8 cellular contexts compared by ENCODE assay signal in genomic region chr15:72796210-72796514, GRCh38. TPM values are rescaled to one million over a fixed set of nuclear protein-coding genes. Genes with fewer than 3 reads are reported as not detected.
A peak's percentile ranks its signal among the peaks of the same experiment; 100 is the strongest.
DNase-seq lines count a peak whose midpoint lies in the region; ATAC-seq and TF ChIP-seq lines count a peak whose summit lies in the region.

No MANE protein-coding gene starts in this region.

- DNase-seq in CD4-positive, CD25-positive, alpha-beta regulatory T cell = no peak
- no peak for DNase-seq in breast epithelium (ENCODE audit: low spot score in 2 of 2)
- DNase-seq in naive thymus-derived CD4-positive, alpha-beta T cell = no peak
- no peak for DNase-seq in germinal center (ENCODE audit: low spot score)

- TF ChIP-seq POLR2A in breast epithelium (IDR thresholded peaks at IDR 0.05) = no peak

- peak overlapping the region; percentile 66 to 85 (median 75) for H3K4me3 Mint-ChIP-seq in CD4-positive, CD25-positive, alpha-beta regulatory T cell
- peak overlapping the region; percentile 75 to 97 (median 90) for H3K4me3 Mint-ChIP-seq in IgD-negative memory B cell
- H3K4me3 Mint-ChIP-seq in naive thymus-derived CD4-positive, alpha-beta T cell = peak overlapping the region; percentile 75 to 90 (median 81)

- ATAC-seq in CD4-positive, CD25-positive, alpha-beta regulatory T cell (ENCODE audit: low read depth in 2 of 2) = no peak
- peak; percentile 13 for ATAC-seq in naive thymus-derived CD4-positive, alpha-beta T cell
- ATAC-seq in HG03571 (IDR thresholded peaks at IDR 0.05; ENCODE audit: unreplicated experiment) = no peak
- ATAC-seq in GM21717 (IDR thresholded peaks at IDR 0.05; ENCODE audit: unreplicated experiment) = no peak
- ATAC-seq in HG03565 (IDR thresholded peaks at IDR 0.05; ENCODE audit: unreplicated experiment) = no peak

- peaks cover 13% of the 10 kb centered on the region for H3K4me1 ChIP-seq in CD4-positive, CD25-positive, alpha-beta regulatory T cell (ENCODE audit: control insufficient read depth, insufficient read depth, low read length, poor library complexity, severe bottlenecking)
- no peaks in the 10 kb centered on the region for H3K4me1 ChIP-seq in breast epithelium
- H3K4me1 ChIP-seq in naive thymus-derived CD4-positive, alpha-beta T cell (ENCODE audit: control insufficient read depth in 2 of 2, insufficient read depth in 2 of 2, low read length in 2 of 2) = peaks cover 0 to 8% of the 10 kb centered on the region in 2 donors

- H3K9me3 Mint-ChIP-seq in CD4-positive, CD25-positive, alpha-beta regulatory T cell = peaks cover 0 to 2% (median 0%) of the 10 kb centered on the region in 7 donors
- peaks cover 0 to 1% (median 0%) of the 10 kb centered on the region in 3 donors for H3K9me3 Mint-ChIP-seq in IgD-negative memory B cell
- no peaks in the 10 kb centered on the region for H3K9me3 Mint-ChIP-seq in naive thymus-derived CD4-positive, alpha-beta T cell

- peaks cover 0 to 14% (median 8%) of the 10 kb centered on the region in 4 donors for H3K4me1 Mint-ChIP-seq in CD4-positive, CD25-positive, alpha-beta regulatory T cell
- H3K4me1 Mint-ChIP-seq in IgD-negative memory B cell = peaks cover 3 to 11% (median 6%) of the 10 kb centered on the region in 3 donors
- peaks cover 0 to 14% (median 10%) of the 10 kb centered on the region in 7 donors for H3K4me1 Mint-ChIP-seq in naive thymus-derived CD4-positive, alpha-beta T cell

- H3K27me3 ChIP-seq in CD4-positive, CD25-positive, alpha-beta regulatory T cell (ENCODE audit: control insufficient read depth, insufficient read depth, low read length) = peaks cover 13% of the 10 kb centered on the region
- H3K27me3 ChIP-seq in breast epithelium = no peaks in the 10 kb centered on the region
- no peaks in the 10 kb centered on the region for H3K27me3 ChIP-seq in naive thymus-derived CD4-positive, alpha-beta T cell (ENCODE audit: control insufficient read depth in 2 of 2, insufficient read depth in 2 of 2, low read length in 2 of 2)

- CTCF ChIA-PET in naive thymus-derived CD4-positive, alpha-beta T cell (lab: Charles Lee) = interaction anchor here (1.9 kb wide), 1 partner anchor 75 kb away, joined by 4 read pairs; no protein-coding TSS in a partner anchor

- no peak for TF ChIP-seq CTCF in breast epithelium (IDR thresholded peaks at IDR 0.05)

- peak overlapping the region in 1 of 3 donors; percentile 87 for H3K27ac Mint-ChIP-seq in CD4-positive, CD25-positive, alpha-beta regulatory T cell
- H3K27ac Mint-ChIP-seq in IgD-negative memory B cell = peak overlapping the region in 1 of 3 donors; percentile 81
- peak overlapping the region in 3 of 9 donors; percentile 46 to 81 (median 67) for H3K27ac Mint-ChIP-seq in naive thymus-derived CD4-positive, alpha-beta T cell

- H3K36me3 Mint-ChIP-seq in CD4-positive, CD25-positive, alpha-beta regulatory T cell = no peaks in the 10 kb centered on the region
- H3K36me3 Mint-ChIP-seq in IgD-negative memory B cell = peaks cover 3% of the 10 kb centered on the region
- H3K36me3 Mint-ChIP-seq in naive thymus-derived CD4-positive, alpha-beta T cell = no peaks in the 10 kb centered on the region

- POLR2A ChIA-PET in naive thymus-derived CD4-positive, alpha-beta T cell (lab: Charles Lee) = no interaction called here

- H3K27me3 Mint-ChIP-seq in CD4-positive, CD25-positive, alpha-beta regulatory T cell = peaks cover 53% of the 10 kb centered on the region
- peaks cover 16% of the 10 kb centered on the region for H3K27me3 Mint-ChIP-seq in IgD-negative memory B cell
- H3K27me3 Mint-ChIP-seq in naive thymus-derived CD4-positive, alpha-beta T cell = peaks cover 26 to 32% (median 30%) of the 10 kb centered on the region in 5 donors

- H3K9me3 ChIP-seq in CD4-positive, CD25-positive, alpha-beta regulatory T cell (ENCODE audit: control insufficient read depth in 2 of 2, low read length in 2 of 2) = no peaks in the 10 kb centered on the region
- no peaks in the 10 kb centered on the region for H3K9me3 ChIP-seq in breast epithelium
- no peaks in the 10 kb centered on the region for H3K9me3 ChIP-seq in naive thymus-derived CD4-positive, alpha-beta T cell (ENCODE audit: control insufficient read depth in 2 of 3, low read length in 3 of 3)

- intact Hi-C loops in breast epithelium (cut with DNase I; ENCODE audit: low total_unique reads) = no loop called here
- intact Hi-C loops in naive thymus-derived CD4-positive, alpha-beta T cell (cut with micrococcal nuclease) = loop anchor here in 1 of 2 donors (2.0 to 5.0 kb wide), 2 partner anchors 74 to 477 kb away; no protein-coding TSS in a partner anchor

- H3K27ac ChIP-seq in CD4-positive, CD25-positive, alpha-beta regulatory T cell (ENCODE audit: insufficient read depth, low read length, poor library complexity, severe bottlenecking) = no peak overlapping the region
- H3K27ac ChIP-seq in breast epithelium = no peak overlapping the region
- no peak overlapping the region for H3K27ac ChIP-seq in naive thymus-derived CD4-positive, alpha-beta T cell (ENCODE audit: low read depth, low read length)

- H3K4me3 ChIP-seq in CD4-positive, CD25-positive, alpha-beta regulatory T cell (ENCODE audit: low read depth, low read length) = no peak overlapping the region
- peak overlapping the region; percentile 33 to 73 (median 57) for H3K4me3 ChIP-seq in breast epithelium
- H3K4me3 ChIP-seq in naive thymus-derived CD4-positive, alpha-beta T cell (ENCODE audit: low read length) = no peak overlapping the region

- no peaks in the 10 kb centered on the region for H3K36me3 ChIP-seq in CD4-positive, CD25-positive, alpha-beta regulatory T cell (ENCODE audit: control insufficient read depth, insufficient read depth, low read length)
- H3K36me3 ChIP-seq in breast epithelium = no peaks in the 10 kb centered on the region
- no peaks in the 10 kb centered on the region for H3K36me3 ChIP-seq in naive thymus-derived CD4-positive, alpha-beta T cell (ENCODE audit: control insufficient read depth in 2 of 3, insufficient read depth in 3 of 3, low read length in 3 of 3)

RNA-seq across cellular contexts. Expression of gene ADPGK, which starts 12.6 kb away (rescaled TPM):
- total RNA-seq in CD4-positive, CD25-positive, alpha-beta regulatory T cell = 89.0 TPM
- 10 to 100 TPM; 66.3 to 99.0 (median 83.8) TPM for polyA plus RNA-seq in CD4-positive, CD25-positive, alpha-beta regulatory T cell
- polyA plus RNA-seq in IgD-negative memory B cell = 94.9 TPM
- total RNA-seq in breast epithelium = 10 to 100 TPM; 68.2 to 70.5 (median 69.3) TPM
- total RNA-seq in naive thymus-derived CD4-positive, alpha-beta T cell = 100 to 1,000 TPM in 1 of 5 experiments, 10 to 100 TPM in 4; 96.2 to 129 (median 98.2) TPM
- polyA plus RNA-seq in naive thymus-derived CD4-positive, alpha-beta T cell = 100 to 1,000 TPM in 1 of 2 donors, 10 to 100 TPM in 1; 79.8 to 107 TPM

Comparison
In these comparisons a context has a peak if more than half of its experiments do, and no peak if none do; other contexts are left out.
1. H3K4me3 ChIP-seq: peak in breast epithelium (3 of 3); none in CD4-positive, CD25-positive, alpha-beta regulatory T cell (single experiment) and naive thymus-derived CD4-positive, alpha-beta T cell (single experiment).
2. Peak in every context shown above with its lines, with median percentiles within 50 percentile points of each other: H3K4me3 Mint-ChIP-seq.